17 cellular contexts compared by ENCODE assay signal in the genomic region with DNA sequence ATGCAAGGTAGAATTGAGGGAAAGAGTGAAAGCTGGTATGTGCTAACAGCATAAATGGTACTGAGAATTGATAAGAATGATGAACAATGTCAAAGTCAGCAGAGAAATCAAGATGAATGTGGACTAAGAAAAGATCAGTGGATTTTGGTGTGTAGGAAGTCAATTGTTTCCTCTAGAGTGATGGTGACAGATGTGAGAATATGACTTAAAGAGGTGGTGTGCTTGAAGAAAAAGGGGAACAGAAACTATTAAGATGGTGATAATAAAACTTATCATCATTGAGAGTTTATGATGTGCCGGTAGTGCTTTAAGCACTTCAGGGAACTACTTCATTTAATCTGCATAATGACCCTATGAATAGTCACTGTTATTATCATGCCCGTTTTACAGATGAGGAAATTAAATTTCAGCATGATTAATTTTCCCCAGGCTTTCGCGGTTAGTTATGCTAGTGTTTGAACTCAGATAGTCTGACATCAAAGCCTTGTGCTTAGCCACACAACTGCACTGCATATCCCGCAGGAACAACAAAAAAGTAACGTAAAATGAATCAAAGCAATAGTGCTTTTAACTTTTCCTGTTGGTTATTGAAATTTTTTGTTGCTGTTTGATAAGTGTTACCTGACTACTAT.
DNase-seq lines count a peak whose midpoint lies in the region; ATAC-seq and TF ChIP-seq lines count a peak whose summit lies in the region.
"Had no signal": no experiment of that assay in that cellular context is flagged by ENCODE, and none has a peak within 500 bp of the region (broad histone marks: within the 10 kb centered on the region; RNA-seq: fewer than 3 reads in every experiment).

No MANE protein-coding gene starts in this region.

- POLR2A ChIA-PET in activated CD8-positive, alpha-beta T cell treated with anti-CD3 and anti-CD28 coated beads for 36 hours (lab: Charles Lee) = no interaction called here
- POLR2A ChIA-PET in activated CD8-positive, alpha-beta T cell treated with anti-CD3 and anti-CD28 coated beads, Interleukin-2, amount 10 ng/mL, durations not matched to agents 7 days and 5 days (lab: Charles Lee) = no interaction called here

- TF ChIP-seq POLR2A in gastroesophageal sphincter (IDR thresholded peaks at IDR 0.05) = no peak

- H3K36me3 ChIP-seq in gastroesophageal sphincter = no peaks in the 10 kb centered on the region
- H3K36me3 ChIP-seq: breast epithelium, ovary, spleen, thyroid gland had no signal

- no peaks in the 10 kb centered on the region for H3K9me3 ChIP-seq in gastroesophageal sphincter
- H3K9me3 ChIP-seq: breast epithelium, ovary, thyroid gland had no signal

- DNase-seq in activated CD8-positive, alpha-beta T cell treated with anti-CD3 and anti-CD28 coated beads for 36 hours = no peak
- DNase-seq in activated CD8-positive, alpha-beta T cell treated with anti-CD3 and anti-CD28 coated beads, Interleukin-2, amount 10 ng/mL, durations not matched to agents 7 days and 5 days = no peak
- no peak for DNase-seq in immature natural killer cell
- no peak for DNase-seq in epidermal melanocyte (ENCODE audit: insufficient read length, low spot score)
- DNase-seq: activated naive CD4-positive, alpha-beta T cell treated with Interleukin-2 at 50 U/mL for 16 hours; effector CD4-positive, alpha-beta T cell; midbrain; NCI-H1105; ovary; spleen; T-helper 9 cell; thyroid gland had no signal

- H3K27ac ChIP-seq in gastroesophageal sphincter = no peak overlapping the region
- H3K27ac ChIP-seq: breast epithelium, ovary, spleen, thyroid gland had no signal

- H3K4me3 ChIP-seq in gastroesophageal sphincter = no peak overlapping the region
- H3K4me3 ChIP-seq: breast epithelium, ovary, spleen, thyroid gland had no signal

- intact Hi-C loops in activated CD8-positive, alpha-beta T cell treated with anti-CD3 and anti-CD28 coated beads for 36 hours (cut with micrococcal nuclease) = no loop called here

- no peak for TF ChIP-seq CTCF in activated CD8-positive, alpha-beta T cell treated with anti-CD3 and anti-CD28 coated beads for 36 hours (IDR thresholded peaks at IDR 0.05)
- no peak for TF ChIP-seq CTCF in gastroesophageal sphincter (IDR thresholded peaks at IDR 0.05)

- no peak overlapping the region for H3K4me3 Mint-ChIP-seq in activated CD8-positive, alpha-beta T cell treated with anti-CD3 and anti-CD28 coated beads for 36 hours
- H3K4me3 Mint-ChIP-seq in activated CD8-positive, alpha-beta T cell treated with anti-CD3 and anti-CD28 coated beads, Interleukin-2, amount 10 ng/mL, durations not matched to agents 7 days and 5 days = no peak overlapping the region
- H3K4me3 Mint-ChIP-seq in stimulated activated naive CD8-positive, alpha-beta T cell treated with anti-CD3 and anti-CD28 coated beads, Interleukin-15, Interleukin-2, amounts not matched to agents 100 ng/mL and 50 ng/mL, for 24 hours = no peak overlapping the region
- H3K4me3 Mint-ChIP-seq in immature natural killer cell = no peak overlapping the region

- WGBS in gastroesophageal sphincter (ENCODE audit: low coverage in 1 of 2), 2 donors = 65 to 73% methylated on average over 6 of the region's 6 CpGs

- no peak for TF ChIP-seq EP300 in gastroesophageal sphincter (IDR thresholded peaks at IDR 0.05)

- CTCF ChIA-PET in activated CD8-positive, alpha-beta T cell treated with anti-CD3 and anti-CD28 coated beads for 36 hours (lab: Charles Lee) = interaction anchor here (0.5 kb wide), 1 partner anchor 99 kb away, joined by 3 read pairs; no protein-coding TSS in a partner anchor
- CTCF ChIA-PET in activated CD8-positive, alpha-beta T cell treated with anti-CD3 and anti-CD28 coated beads, Interleukin-2, amount 10 ng/mL, durations not matched to agents 7 days and 5 days (lab: Charles Lee) = no interaction called here

- peak; percentile 13 for ATAC-seq in activated CD8-positive, alpha-beta T cell treated with anti-CD3 and anti-CD28 coated beads for 36 hours
- ATAC-seq in activated CD8-positive, alpha-beta T cell treated with anti-CD3 and anti-CD28 coated beads, Interleukin-2, amount 10 ng/mL, durations not matched to agents 7 days and 5 days = no peak
- ATAC-seq in HG02852 (IDR thresholded peaks at IDR 0.05; ENCODE audit: unreplicated experiment) (peak; percentile 56), HG03565 (IDR thresholded peaks at IDR 0.05; ENCODE audit: unreplicated experiment) (peak; percentile 81), gastroesophageal sphincter (no peak)

- H3K4me1 Mint-ChIP-seq in activated CD8-positive, alpha-beta T cell treated with anti-CD3 and anti-CD28 coated beads for 36 hours (ENCODE audit: low read depth) = no peaks in the 10 kb centered on the region
- H3K4me1 Mint-ChIP-seq in activated CD8-positive, alpha-beta T cell treated with anti-CD3 and anti-CD28 coated beads, Interleukin-2, amount 10 ng/mL, durations not matched to agents 7 days and 5 days (ENCODE audit: low read depth) = no peaks in the 10 kb centered on the region
- peaks cover 17% of the 10 kb centered on the region for H3K4me1 Mint-ChIP-seq in stimulated activated naive CD8-positive, alpha-beta T cell treated with anti-CD3 and anti-CD28 coated beads, Interleukin-15, Interleukin-2, amounts not matched to agents 100 ng/mL and 50 ng/mL, for 24 hours (ENCODE audit: low read depth)
- H3K4me1 Mint-ChIP-seq in immature natural killer cell = no peaks in the 10 kb centered on the region

- H3K36me3 Mint-ChIP-seq in activated CD8-positive, alpha-beta T cell treated with anti-CD3 and anti-CD28 coated beads for 36 hours (ENCODE audit: low read depth) = no peaks in the 10 kb centered on the region
- H3K36me3 Mint-ChIP-seq in activated CD8-positive, alpha-beta T cell treated with anti-CD3 and anti-CD28 coated beads, Interleukin-2, amount 10 ng/mL, durations not matched to agents 7 days and 5 days (ENCODE audit: low read depth) = no peaks in the 10 kb centered on the region
- H3K36me3 Mint-ChIP-seq in stimulated activated naive CD8-positive, alpha-beta T cell treated with anti-CD3 and anti-CD28 coated beads, Interleukin-15, Interleukin-2, amounts not matched to agents 100 ng/mL and 50 ng/mL, for 24 hours (ENCODE audit: low read depth) = no peaks in the 10 kb centered on the region
- no peaks in the 10 kb centered on the region for H3K36me3 Mint-ChIP-seq in immature natural killer cell

- H3K27me3 ChIP-seq in gastroesophageal sphincter = no peaks in the 10 kb centered on the region
- H3K27me3 ChIP-seq: breast epithelium, ovary, spleen, thyroid gland had no signal

- H3K27me3 Mint-ChIP-seq in activated CD8-positive, alpha-beta T cell treated with anti-CD3 and anti-CD28 coated beads for 36 hours = no peaks in the 10 kb centered on the region
- H3K27me3 Mint-ChIP-seq in activated CD8-positive, alpha-beta T cell treated with anti-CD3 and anti-CD28 coated beads, Interleukin-2, amount 10 ng/mL, durations not matched to agents 7 days and 5 days (ENCODE audit: low read depth) = no peaks in the 10 kb centered on the region
- no peaks in the 10 kb centered on the region for H3K27me3 Mint-ChIP-seq in stimulated activated naive CD8-positive, alpha-beta T cell treated with anti-CD3 and anti-CD28 coated beads, Interleukin-15, Interleukin-2, amounts not matched to agents 100 ng/mL and 50 ng/mL, for 24 hours
- H3K27me3 Mint-ChIP-seq in immature natural killer cell (ENCODE audit: low read depth in 3 of 3) = peaks cover 0 to 3% (median 3%) of the 10 kb centered on the region in 3 donors

- H3K27ac Mint-ChIP-seq in activated CD8-positive, alpha-beta T cell treated with anti-CD3 and anti-CD28 coated beads for 36 hours = no peak overlapping the region
- no peak overlapping the region for H3K27ac Mint-ChIP-seq in activated CD8-positive, alpha-beta T cell treated with anti-CD3 and anti-CD28 coated beads, Interleukin-2, amount 10 ng/mL, durations not matched to agents 7 days and 5 days
- H3K27ac Mint-ChIP-seq in stimulated activated naive CD8-positive, alpha-beta T cell treated with anti-CD3 and anti-CD28 coated beads, Interleukin-15, Interleukin-2, amounts not matched to agents 100 ng/mL and 50 ng/mL, for 24 hours = peak overlapping the region; percentile 62
- no peak overlapping the region for H3K27ac Mint-ChIP-seq in immature natural killer cell

- H3K4me1 ChIP-seq in gastroesophageal sphincter = no peaks in the 10 kb centered on the region
- H3K4me1 ChIP-seq: breast epithelium, spleen, thyroid gland had no signal

- peaks cover under 1% of the 10 kb centered on the region for H3K9me3 Mint-ChIP-seq in activated CD8-positive, alpha-beta T cell treated with anti-CD3 and anti-CD28 coated beads for 36 hours
- H3K9me3 Mint-ChIP-seq in activated CD8-positive, alpha-beta T cell treated with anti-CD3 and anti-CD28 coated beads, Interleukin-2, amount 10 ng/mL, durations not matched to agents 7 days and 5 days (ENCODE audit: insufficient read depth) = no peaks in the 10 kb centered on the region
- no peaks in the 10 kb centered on the region for H3K9me3 Mint-ChIP-seq in stimulated activated naive CD8-positive, alpha-beta T cell treated with anti-CD3 and anti-CD28 coated beads, Interleukin-15, Interleukin-2, amounts not matched to agents 100 ng/mL and 50 ng/mL, for 24 hours
- peaks cover 5 to 44% (median 10%) of the 10 kb centered on the region in 6 donors for H3K9me3 Mint-ChIP-seq in immature natural killer cell

Comparison
In these comparisons a context has a peak if more than half of its experiments do, and no peak if none do; other contexts are left out.
1. ATAC-seq: peak in activated CD8-positive, alpha-beta T cell treated with anti-CD3 and anti-CD28 coated beads for 36 hours (single experiment), HG02852 (single experiment) and HG03565 (single experiment); none in activated CD8-positive, alpha-beta T cell treated with anti-CD3 and anti-CD28 coated beads, Interleukin-2, amount 10 ng/mL, durations not matched to agents 7 days and 5 days (single experiment) and gastroesophageal sphincter (single experiment).